ENCODE assay signal across 25 cellular contexts in the genomic region with DNA sequence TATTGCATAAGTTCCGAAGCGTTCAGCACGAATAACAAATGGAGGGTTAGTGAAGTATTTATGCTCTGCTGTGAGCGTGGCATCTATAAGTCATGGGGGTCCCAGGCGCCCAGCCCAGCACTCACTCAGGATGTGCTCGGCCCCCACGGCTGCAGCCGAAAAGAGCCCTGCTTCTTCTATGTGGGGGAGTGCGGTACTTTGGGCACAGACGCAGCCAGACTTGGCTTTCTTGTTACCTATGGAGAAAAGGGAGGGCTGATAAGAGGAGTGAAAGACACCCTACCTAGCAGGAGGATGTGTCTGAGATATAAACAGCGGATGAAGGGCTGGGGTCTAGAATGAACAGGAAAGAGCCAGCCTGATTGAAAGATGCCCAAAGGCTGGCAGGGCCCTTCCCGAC. TPM values are rescaled to one million over a fixed set of nuclear protein-coding genes. Genes with fewer than 3 reads are reported as not detected.
DNase-seq lines count a peak whose midpoint lies in the region; ATAC-seq, FAIRE-seq and TF ChIP-seq lines count a peak whose summit lies in the region.
"Had no signal": no experiment of that assay in that cellular context is flagged by ENCODE, and none has a peak within 500 bp of the region (broad histone marks: within the 10 kb centered on the region; RNA-seq: fewer than 3 reads in every experiment).

No MANE protein-coding gene starts in this region.

- no peak overlapping the region for H3K4me3 ChIP-seq in right lobe of liver
- no peak overlapping the region for H3K4me3 ChIP-seq in HepG2 (replicated peaks in 1 of 3; ENCODE audit: insufficient read depth in 1 of 3, low read depth in 2 of 3, low read length in 3 of 3)
- H3K4me3 ChIP-seq in aorta (ENCODE audit: low read length in 2 of 2) = no peak overlapping the region
- H3K4me3 ChIP-seq: A549 had no signal

- FAIRE-seq in HepG2 (lab: Jason Lieb, UNC) = no peak
- FAIRE-seq: A549, GM19239 had no signal

- no peak overlapping the region for H2AFZ ChIP-seq in HepG2 (ENCODE audit: low read length)

- intact Hi-C loops in right lobe of liver (cut with DNase I) (no loop called here), HepG2 (cut with micrococcal nuclease; ENCODE audit: unreplicated experiment) (no loop called here), posterior vena cava (cut with DNase I) (no loop called here), aorta (cut with DNase I) (no loop called here)

- no peaks in the 10 kb centered on the region for H3K4me1 ChIP-seq in right lobe of liver
- H3K4me1 ChIP-seq in HepG2 (ENCODE audit: insufficient read depth, low read length) = no peaks in the 10 kb centered on the region
- H3K4me1 ChIP-seq in aorta (ENCODE audit: control insufficient read depth in 1 of 2, insufficient read depth in 2 of 2, low read length in 2 of 2) = no peaks in the 10 kb centered on the region
- H3K4me1 ChIP-seq: A549 had no signal

- H3K27ac ChIP-seq in right lobe of liver (no peak overlapping the region), HepG2 (ENCODE audit: extremely low read length, insufficient read depth, low read length) (no peak overlapping the region), aorta (ENCODE audit: low read depth in 1 of 2, low read length in 2 of 2) (no peak overlapping the region)
- H3K27ac ChIP-seq: A549, C4-2B, HL-60 had no signal

- H3K36me3 ChIP-seq in right lobe of liver (no peaks in the 10 kb centered on the region), HepG2 (replicated peaks in 1 of 2; ENCODE audit: control insufficient read depth in 1 of 2, insufficient read depth in 2 of 2, low read length in 2 of 2) (no peaks in the 10 kb centered on the region), aorta (ENCODE audit: control insufficient read depth in 1 of 2, insufficient read depth in 2 of 2, low read length in 1 of 2) (no peaks in the 10 kb centered on the region)

- 66% methylated on average over 12 of the region's 12 CpGs for WGBS in right lobe of liver (ENCODE audit: insufficient coverage, low coverage, low lambda C conversion rate, missing lambda C conversion rate)
- 12% methylated on average over 12 of the region's 12 CpGs for WGBS in HepG2 (ENCODE audit: low lambda C conversion rate)
- 61 to 67% methylated on average over 12 of the region's 12 CpGs for WGBS in aorta, 2 donors

- BruUV-seq in HepG2 (replicated peaks; lab: Mats Ljungman, UMichigan) = no TSS peak

- TF ChIP-seq CTCF in right lobe of liver (IDR thresholded peaks at IDR 0.05) (no peak), HepG2 (CRISPR knock-in tag; IDR thresholded peaks at IDR 0.05) (no peak), chondrocyte (IDR thresholded peaks at IDR 0.05) (no peak)

- no peak overlapping the region for H3K9ac ChIP-seq in HepG2 (ENCODE audit: insufficient read depth, low read depth, low read length)

- no peak for TF ChIP-seq POLR2A in right lobe of liver (IDR thresholded peaks at IDR 0.05)
- TF ChIP-seq POLR2A in HepG2 (IDR thresholded peaks at IDR 0.05; ENCODE audit: insufficient read depth in 1 of 2, low read depth in 2 of 2, low read length in 2 of 2) = no peak

- H4K20me1 ChIP-seq in HepG2 (ENCODE audit: insufficient read depth, low read length) = no peaks in the 10 kb centered on the region

- H3K9me3 ChIP-seq in right lobe of liver (no peaks in the 10 kb centered on the region), HepG2 (ENCODE audit: low read length) (no peaks in the 10 kb centered on the region), aorta (ENCODE audit: control insufficient read depth, low read length) (peaks cover 3% of the 10 kb centered on the region)
- H3K9me3 ChIP-seq: A549 had no signal

- no peak overlapping the region for H3K27ac Mint-ChIP-seq in chondrocyte (ENCODE audit: unreplicated experiment)
- H3K27ac Mint-ChIP-seq: CD8-positive, alpha-beta T cell had no signal

- no peaks in the 10 kb centered on the region for H3K9me3 Mint-ChIP-seq in chondrocyte (ENCODE audit: low read depth)
- H3K9me3 Mint-ChIP-seq: CD8-positive, alpha-beta T cell had no signal

- CTCF ChIA-PET in HepG2 (lab: Yijun Ruan, JAX; ENCODE audit: low intra/inter-chr PET ratio, low total read pairs) = no interaction called here

- no peaks in the 10 kb centered on the region for H3K79me2 ChIP-seq in HepG2 (ENCODE audit: insufficient read depth, low read length)

- H3K4me1 Mint-ChIP-seq in chondrocyte (ENCODE audit: low read depth) = no peaks in the 10 kb centered on the region

- in situ Hi-C loops in HepG2 (cut with HindIII; ENCODE audit: extremely low pct_ligation_motif_present, low pct_unique_long_range_greater_than_20kb) (no loop called here), ACHN (cut with HindIII; ENCODE audit: low pct_ligation_motif_present, low pct_unique_long_range_greater_than_20kb, low sequenced_read_pairs) (no loop called here)

- no peaks in the 10 kb centered on the region for H3K27me3 Mint-ChIP-seq in chondrocyte (ENCODE audit: low read depth)

- no peak overlapping the region for H3K4me2 ChIP-seq in HepG2 (ENCODE audit: low read depth, low read length)
- H3K4me2 ChIP-seq: A549 had no signal

- no peak overlapping the region for H3K4me3 Mint-ChIP-seq in chondrocyte (ENCODE audit: unreplicated experiment)
- H3K4me3 Mint-ChIP-seq: CD8-positive, alpha-beta T cell had no signal

- no peaks in the 10 kb centered on the region for H3K27me3 ChIP-seq in right lobe of liver
- H3K27me3 ChIP-seq in HepG2 (ENCODE audit: control insufficient read depth in 1 of 2, insufficient read depth in 2 of 2, low read length in 2 of 2) = peaks cover 6 to 95% of the 10 kb centered on the region in 2 experiments; a peak in 4 of 5 replicates
- H3K27me3 ChIP-seq in aorta (ENCODE audit: control insufficient read depth in 1 of 2, insufficient read depth in 2 of 2, low read length in 1 of 2) = no peaks in the 10 kb centered on the region

- peak in 2 of 3 donors; percentile 7 to 28 for DNase-seq in right lobe of liver
- DNase-seq in HepG2 (ENCODE audit: low spot score) = no peak
- DNase-seq in islet precursor cell = peak; percentile 22
- peak; percentile 32 for DNase-seq in posterior vena cava (ENCODE audit: low spot score)
- peak; percentile 7 to 62 for DNase-seq in aorta
- DNase-seq in NCI-H748 (lab: John Stamatoyannopoulos, UW; ENCODE audit: unreplicated experiment) = no peak
- DNase-seq in chondrocyte (ENCODE audit: low spot score) = no peak
- no peak for DNase-seq in ACHN
- DNase-seq: CD8-positive, alpha-beta T cell; DND-41; NCI-H1092; NCI-H1417 treated with DMSO at 0.1 percent for 48 hours; NCI-H1694 treated with DMSO at 0.1 percent for 48 hours; NCI-H2081 treated with DMSO at 0.1 percent for 48 hours; NCI-H2171; NCI-H345; NCI-H524; NCI-H82; NK-92 treated with Interleukin-12 subunit alpha and Interleukin-12 subunit beta, amount 100 ng/mL, for 24 hours; PC-3; SHP77 treated with DMSO at 0.1 percent for 48 hours had no signal

- no peaks in the 10 kb centered on the region for H3K36me3 Mint-ChIP-seq in chondrocyte (ENCODE audit: low read depth)
- H3K36me3 Mint-ChIP-seq: CD8-positive, alpha-beta T cell had no signal

- ATAC-seq in right lobe of liver (no peak), HepG2 (no peak), aorta (ENCODE audit: low FRiP score) (no peak)
- ATAC-seq: A549; CD8-positive, alpha-beta T cell; PC-3 had no signal

- TF ChIP-seq RAD21 in HepG2 (CRISPR knock-in tag; IDR thresholded peaks at IDR 0.05) = no peak

- POLR2A ChIA-PET in HepG2 (lab: Yijun Ruan, JAX) = no interaction called here

- no peak for TF ChIP-seq EP300 in HepG2 (IDR thresholded peaks at IDR 0.05; ENCODE audit: low read depth in 2 of 2, low read length in 2 of 2)
- TF ChIP-seq EP300 in HepG2 (CRISPR knock-in tag; IDR thresholded peaks at IDR 0.05; ENCODE audit: borderline replicate concordance) = no peak

RNA-seq across cellular contexts. Expression of a gene that starts 51.4 kb away (rescaled TPM):
- total RNA-seq in right lobe of liver = 10 to 100 TPM; 30.7 to 40.0 (median 35.5) TPM
- 113 and 135 TPM in 2 replicates for total RNA-seq in HepG2 (2016; rRNA removed; fragmentation: Illumina TruSeq; extraction: Trizol)
- total RNA-seq in HepG2 (2016; cell fraction: cytosol; rRNA removed; fragmentation: Illumina TruSeq; extraction: Trizol; ENCODE audit: low read depth) = 108 and 113 TPM in 2 replicates
- 108 and 154 TPM in 2 replicates for total RNA-seq in HepG2 (2016; cell fraction: insoluble cytoplasmic fraction; rRNA removed; fragmentation: Illumina TruSeq; extraction: Trizol)
- 76.0 and 81.1 TPM in 2 replicates for total RNA-seq in HepG2 (2016; cell fraction: membrane; rRNA removed; fragmentation: Illumina TruSeq; extraction: Trizol)
- total RNA-seq in HepG2 (2016; cell fraction: nucleus; rRNA removed; fragmentation: Illumina TruSeq; extraction: Trizol) = 37.1 and 47.0 TPM in 2 replicates
- 70.5 and 71.3 TPM in 2 replicates for polyA plus RNA-seq in HepG2 (2011; rRNA removed)
- polyA plus RNA-seq in HepG2 (2011; cell fraction: cytosol; rRNA removed) = 65.9 and 74.3 TPM in 2 replicates
- polyA plus RNA-seq in HepG2 (2011; cell fraction: nucleus; rRNA removed) = 25.2 and 29.0 TPM in 2 replicates
- 59.1 and 65.6 TPM in 2 replicates for polyA plus RNA-seq in HepG2 (2012)
- 88.2 and 98.8 TPM in 2 replicates for polyA plus RNA-seq in HepG2 (2016; cell fraction: cytosol; fragmentation: Illumina TruSeq; extraction: Trizol; ENCODE audit: low read depth)
- polyA plus RNA-seq in HepG2 (2016; cell fraction: insoluble cytoplasmic fraction; fragmentation: Illumina TruSeq; extraction: Trizol; ENCODE audit: low read depth) = 150 and 160 TPM in 2 replicates
- 60.1 and 66.8 TPM in 2 replicates for polyA plus RNA-seq in HepG2 (2016; cell fraction: membrane; fragmentation: Illumina TruSeq; extraction: Trizol; ENCODE audit: low read depth)
- 65.9 and 77.9 TPM in 2 replicates for polyA plus RNA-seq in HepG2 (2016; cell fraction: nucleus; fragmentation: Illumina TruSeq; extraction: Trizol; ENCODE audit: insufficient read depth, low read depth)
- polyA minus RNA-seq in HepG2 (2011; rRNA and poly(A)+ RNA removed; ENCODE audit: low replicate concordance) = 30.3 and 163 TPM in 2 replicates
- 21.5 and 22.2 TPM in 2 replicates for polyA minus RNA-seq in HepG2 (2011; cell fraction: cytosol; rRNA and poly(A)+ RNA removed)
- 21.4 and 25.5 TPM in 2 replicates for polyA minus RNA-seq in HepG2 (2011; cell fraction: nucleus; rRNA and poly(A)+ RNA removed)
- 10 to 100 TPM; 29.4 to 32.4 TPM for total RNA-seq in posterior vena cava
- 10 to 100 TPM; 25.1 to 28.5 TPM for total RNA-seq in aorta
- polyA plus RNA-seq in aorta = 10 to 100 TPM; 49.5 to 62.2 TPM
- total RNA-seq in chondrocyte = 37.4 to 50.8 TPM (median 48.3 TPM) in 3 replicates

RNA-seq across cellular contexts. Expression of a gene that starts 52.9 kb away (rescaled TPM):
- total RNA-seq in right lobe of liver (10 to 100 TPM; 16.5 to 57.5 (median 23.7) TPM), HepG2 (2016; rRNA removed; fragmentation: Illumina TruSeq; extraction: Trizol) (50.4 and 63.7 TPM in 2 replicates), posterior vena cava (10 to 100 TPM; 25.4 to 25.8 TPM), aorta (10 to 100 TPM; 16.7 to 24.2 TPM), chondrocyte (23.7 to 31.3 TPM (median 25.7 TPM) in 3 replicates)
- 15.2 and 15.4 TPM in 2 replicates for total RNA-seq in HepG2 (2016; cell fraction: cytosol; rRNA removed; fragmentation: Illumina TruSeq; extraction: Trizol; ENCODE audit: low read depth)
- total RNA-seq in HepG2 (2016; cell fraction: insoluble cytoplasmic fraction; rRNA removed; fragmentation: Illumina TruSeq; extraction: Trizol) = 53.0 and 63.5 TPM in 2 replicates
- total RNA-seq in HepG2 (2016; cell fraction: membrane; rRNA removed; fragmentation: Illumina TruSeq; extraction: Trizol) = 25.8 and 27.4 TPM in 2 replicates
- total RNA-seq in HepG2 (2016; cell fraction: nucleus; rRNA removed; fragmentation: Illumina TruSeq; extraction: Trizol) = 17.5 and 20.2 TPM in 2 replicates
- polyA plus RNA-seq in HepG2 (2011; rRNA removed) (22.2 and 23.7 TPM in 2 replicates), aorta (10 to 100 TPM; 46.6 to 64.9 TPM)
- polyA plus RNA-seq in HepG2 (2011; cell fraction: cytosol; rRNA removed) = 72.6 and 97.8 TPM in 2 replicates
- polyA plus RNA-seq in HepG2 (2011; cell fraction: nucleus; rRNA removed) = 21.7 and 33.4 TPM in 2 replicates
- 46.4 and 50.3 TPM in 2 replicates for polyA plus RNA-seq in HepG2 (2012)
- polyA plus RNA-seq in HepG2 (2016; cell fraction: cytosol; fragmentation: Illumina TruSeq; extraction: Trizol; ENCODE audit: low read depth) = 27.6 and 35.6 TPM in 2 replicates
- polyA plus RNA-seq in HepG2 (2016; cell fraction: insoluble cytoplasmic fraction; fragmentation: Illumina TruSeq; extraction: Trizol; ENCODE audit: low read depth) = 110 and 131 TPM in 2 replicates
- 36.7 and 40.8 TPM in 2 replicates for polyA plus RNA-seq in HepG2 (2016; cell fraction: membrane; fragmentation: Illumina TruSeq; extraction: Trizol; ENCODE audit: low read depth)
- 54.4 and 56.6 TPM in 2 replicates for polyA plus RNA-seq in HepG2 (2016; cell fraction: nucleus; fragmentation: Illumina TruSeq; extraction: Trizol; ENCODE audit: insufficient read depth, low read depth)
- 9.7 and 41.7 TPM in 2 replicates for polyA minus RNA-seq in HepG2 (2011; rRNA and poly(A)+ RNA removed; ENCODE audit: low replicate concordance)
- polyA minus RNA-seq in HepG2 (2011; cell fraction: cytosol; rRNA and poly(A)+ RNA removed) = 11.4 and 22.6 TPM in 2 replicates
- 8.5 and 11.5 TPM in 2 replicates for polyA minus RNA-seq in HepG2 (2011; cell fraction: nucleus; rRNA and poly(A)+ RNA removed)

Comparison
In these comparisons a context has a peak if more than half of its experiments do, and no peak if none do; other contexts are left out.
1. DNase-seq: peak in right lobe of liver (2 of 3), islet precursor cell (single experiment), posterior vena cava (single experiment) and aorta (2 of 2); none in HepG2 (single experiment), NCI-H748 (single experiment), chondrocyte (single experiment) and ACHN (single experiment).